In the genomic region with DNA sequence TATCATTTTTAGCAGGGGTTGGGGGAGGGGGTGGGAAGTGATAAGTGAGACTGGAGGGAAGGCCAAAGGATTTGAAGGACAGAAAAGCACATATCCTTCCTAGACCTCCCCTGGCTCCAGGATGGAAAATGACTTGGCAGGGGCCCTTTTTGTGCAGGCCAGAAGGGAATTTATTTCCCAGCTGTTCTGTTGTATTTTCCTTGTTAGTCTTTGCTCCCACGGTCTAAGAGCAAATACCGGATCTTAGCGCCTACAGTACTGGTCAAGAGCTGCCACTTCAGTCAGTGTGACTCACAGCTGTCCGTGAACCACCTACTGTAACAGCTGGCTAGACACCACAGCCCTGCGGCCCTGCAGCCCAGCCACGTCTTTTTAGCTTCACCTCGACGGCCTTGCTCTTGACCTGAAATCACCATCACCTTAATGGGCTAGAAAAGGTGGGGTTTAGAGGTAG, we compare ENCODE assay signal across 9 cellular contexts. TPM values are rescaled to one million over a fixed set of nuclear protein-coding genes. Genes with fewer than 3 reads are reported as not detected.
DNase-seq lines count a peak whose midpoint lies in the region; ATAC-seq and TF ChIP-seq lines count a peak whose summit lies in the region.
"Had no signal": no experiment of that assay in that cellular context is flagged by ENCODE, and none has a peak within 500 bp of the region (broad histone marks: within the 10 kb centered on the region; RNA-seq: fewer than 3 reads in every experiment).

No MANE protein-coding gene starts in this region.

- no peaks in the 10 kb centered on the region for H3K36me3 ChIP-seq in endodermal cell (ENCODE audit: control insufficient read depth, insufficient read depth, low read length)

- H3K4me1 ChIP-seq in endodermal cell (ENCODE audit: control insufficient read depth, insufficient read depth, low read length): peaks cover 13% of the 10 kb centered on the region

- H3K36me3 Mint-ChIP-seq in endodermal cell (ENCODE audit: low read depth): no peaks in the 10 kb centered on the region
- H3K36me3 Mint-ChIP-seq in activated naive CD4-positive, alpha-beta T cell treated with anti-CD3 and anti-CD28 coated beads for 36 hours (ENCODE audit: low read depth): no peaks in the 10 kb centered on the region

- no peaks in the 10 kb centered on the region for H3K27me3 ChIP-seq in endodermal cell (ENCODE audit: control insufficient read depth, insufficient read depth, low read length, poor library complexity, severe bottlenecking)

- H3K27ac ChIP-seq in endodermal cell (ENCODE audit: low read depth, low read length): no peak overlapping the region
- H3K27ac ChIP-seq: KMS-11 had no signal

- no peaks in the 10 kb centered on the region for H3K9me3 ChIP-seq in endodermal cell (ENCODE audit: control insufficient read depth, low read length)

- intact Hi-C loops in activated naive CD4-positive, alpha-beta T cell treated with anti-CD3 and anti-CD28 coated beads for 36 hours (cut with micrococcal nuclease): no loop called here

- no peak overlapping the region for H3K27ac Mint-ChIP-seq in endodermal cell
- H3K27ac Mint-ChIP-seq in activated naive CD4-positive, alpha-beta T cell treated with anti-CD3 and anti-CD28 coated beads for 36 hours: no peak overlapping the region
- no peak overlapping the region for H3K27ac Mint-ChIP-seq in stimulated activated naive CD8-positive, alpha-beta T cell treated with anti-CD3 and anti-CD28 coated beads, Interleukin-15, amount 100 ng/mL, for 72 hours

- no peak for ATAC-seq in GM21526 (IDR thresholded peaks at IDR 0.05; ENCODE audit: low FRiP score, unreplicated experiment)
- no peak for ATAC-seq in stimulated activated naive CD8-positive, alpha-beta T cell treated with anti-CD3 and anti-CD28 coated beads, Interleukin-15, amount 100 ng/mL, for 72 hours

- no peaks in the 10 kb centered on the region for H3K9me3 Mint-ChIP-seq in endodermal cell
- H3K9me3 Mint-ChIP-seq in activated naive CD4-positive, alpha-beta T cell treated with anti-CD3 and anti-CD28 coated beads for 36 hours: no peaks in the 10 kb centered on the region
- no peaks in the 10 kb centered on the region for H3K9me3 Mint-ChIP-seq in stimulated activated naive CD8-positive, alpha-beta T cell treated with anti-CD3 and anti-CD28 coated beads, Interleukin-15, amount 100 ng/mL, for 72 hours

- H3K4me1 Mint-ChIP-seq in endodermal cell: peaks cover 34% of the 10 kb centered on the region
- no peaks in the 10 kb centered on the region for H3K4me1 Mint-ChIP-seq in activated naive CD4-positive, alpha-beta T cell treated with anti-CD3 and anti-CD28 coated beads for 36 hours (ENCODE audit: low read depth)
- no peaks in the 10 kb centered on the region for H3K4me1 Mint-ChIP-seq in stimulated activated naive CD8-positive, alpha-beta T cell treated with anti-CD3 and anti-CD28 coated beads, Interleukin-15, amount 100 ng/mL, for 72 hours

- no peak overlapping the region for H3K4me3 Mint-ChIP-seq in endodermal cell
- H3K4me3 Mint-ChIP-seq in activated naive CD4-positive, alpha-beta T cell treated with anti-CD3 and anti-CD28 coated beads for 36 hours: no peak overlapping the region
- H3K4me3 Mint-ChIP-seq in stimulated activated naive CD8-positive, alpha-beta T cell treated with anti-CD3 and anti-CD28 coated beads, Interleukin-15, amount 100 ng/mL, for 72 hours: no peak overlapping the region

- H3K9ac ChIP-seq in endodermal cell (ENCODE audit: extremely low read depth, low read length, poor library complexity, severe bottlenecking): no peak overlapping the region
- H3K9ac ChIP-seq: KMS-11 had no signal

- peaks cover 4% of the 10 kb centered on the region for H3K27me3 Mint-ChIP-seq in endodermal cell (ENCODE audit: insufficient read depth)
- H3K27me3 Mint-ChIP-seq in activated naive CD4-positive, alpha-beta T cell treated with anti-CD3 and anti-CD28 coated beads for 36 hours (ENCODE audit: low read depth): no peaks in the 10 kb centered on the region
- peaks cover 35% of the 10 kb centered on the region for H3K27me3 Mint-ChIP-seq in stimulated activated naive CD8-positive, alpha-beta T cell treated with anti-CD3 and anti-CD28 coated beads, Interleukin-15, amount 100 ng/mL, for 72 hours

- CTCF ChIA-PET in activated naive CD4-positive, alpha-beta T cell treated with anti-CD3 and anti-CD28 coated beads for 36 hours (lab: Charles Lee): interaction anchor here (0.6 kb wide), 1 partner anchor 194 kb away, joined by 3 read pairs; no protein-coding TSS in a partner anchor

- 64 to 73% methylated on average over 3 to 8 of the region's 8 CpGs for WGBS in endodermal cell (ENCODE audit: insufficient coverage in 1 of 2, insufficient read length in 1 of 2), 2 experiments

- TF ChIP-seq CTCF in AG09309 (IDR thresholded peaks at IDR 0.05; ENCODE audit: control insufficient read depth, insufficient read depth, low read depth, low read length, missing control alignments): no peak
- TF ChIP-seq CTCF in endodermal cell (conservative IDR thresholded peaks at IDR 0.05): no peak

- H3K4me3 ChIP-seq in AG09309 (ENCODE audit: control insufficient read depth, low read depth, low read length): no peak overlapping the region
- H3K4me3 ChIP-seq in endodermal cell (ENCODE audit: low read length): no peak overlapping the region

- peak; percentile 74 for DNase-seq in AG09309 (ENCODE audit: low read depth)
- DNase-seq in NCI-H2196 (lab: John Stamatoyannopoulos, UW; ENCODE audit: unreplicated experiment): peak; percentile 73
- peak; percentile 65 for DNase-seq in endodermal cell
- DNase-seq in mucosa of gallbladder (ENCODE audit: low spot score): peak; percentile 30
- no peak for DNase-seq in stimulated activated CD4-positive, alpha-beta T cell treated with anti-CD3 and anti-CD28 coated beads, Interleukin-4, amount 100 ng/mL, for 1 hour
- no peak for DNase-seq in activated naive CD4-positive, alpha-beta T cell treated with anti-CD3 and anti-CD28 coated beads for 36 hours
- no peak for DNase-seq in stimulated activated naive CD8-positive, alpha-beta T cell treated with anti-CD3 and anti-CD28 coated beads, Interleukin-15, amount 100 ng/mL, for 72 hours

RNA-seq across cellular contexts. Expression of a gene that starts 51.0 kb away (rescaled TPM):
- total RNA-seq in endodermal cell: 10 to 100 TPM; 61.4 to 72.5 TPM
- polyA plus RNA-seq in endodermal cell (2013, experiment 1 of 2): 49.4 TPM
- polyA plus RNA-seq in endodermal cell (2013, experiment 2 of 2): 46.4 TPM
- 76.8 TPM for total RNA-seq in mucosa of gallbladder
- under 1 TPM; 0.77 to 0.95 TPM for total RNA-seq in activated naive CD4-positive, alpha-beta T cell treated with anti-CD3 and anti-CD28 coated beads for 36 hours

Comparison
In these comparisons a context has a peak if more than half of its experiments do, and no peak if none do; other contexts are left out.
1. DNase-seq: peak in AG09309 (single experiment), NCI-H2196 (single experiment), endodermal cell (single experiment) and mucosa of gallbladder (single experiment); none in stimulated activated CD4-positive, alpha-beta T cell treated with anti-CD3 and anti-CD28 coated beads, Interleukin-4, amount 100 ng/mL, for 1 hour (single experiment), activated naive CD4-positive, alpha-beta T cell treated with anti-CD3 and anti-CD28 coated beads for 36 hours (single experiment) and stimulated activated naive CD8-positive, alpha-beta T cell treated with anti-CD3 and anti-CD28 coated beads, Interleukin-15, amount 100 ng/mL, for 72 hours (0 of 2).
2. RNA of a gene that starts 51.0 kb away (total RNA-seq): 76.8 TPM in mucosa of gallbladder (single experiment) and 61.4 to 72.5 TPM in endodermal cell; 0.77 to 0.95 TPM in activated naive CD4-positive, alpha-beta T cell treated with anti-CD3 and anti-CD28 coated beads for 36 hours; every median in the first group is over 10 times any median in the second.